Comparison of ENCODE assay signal across 1 cellular context in the genomic region with DNA sequence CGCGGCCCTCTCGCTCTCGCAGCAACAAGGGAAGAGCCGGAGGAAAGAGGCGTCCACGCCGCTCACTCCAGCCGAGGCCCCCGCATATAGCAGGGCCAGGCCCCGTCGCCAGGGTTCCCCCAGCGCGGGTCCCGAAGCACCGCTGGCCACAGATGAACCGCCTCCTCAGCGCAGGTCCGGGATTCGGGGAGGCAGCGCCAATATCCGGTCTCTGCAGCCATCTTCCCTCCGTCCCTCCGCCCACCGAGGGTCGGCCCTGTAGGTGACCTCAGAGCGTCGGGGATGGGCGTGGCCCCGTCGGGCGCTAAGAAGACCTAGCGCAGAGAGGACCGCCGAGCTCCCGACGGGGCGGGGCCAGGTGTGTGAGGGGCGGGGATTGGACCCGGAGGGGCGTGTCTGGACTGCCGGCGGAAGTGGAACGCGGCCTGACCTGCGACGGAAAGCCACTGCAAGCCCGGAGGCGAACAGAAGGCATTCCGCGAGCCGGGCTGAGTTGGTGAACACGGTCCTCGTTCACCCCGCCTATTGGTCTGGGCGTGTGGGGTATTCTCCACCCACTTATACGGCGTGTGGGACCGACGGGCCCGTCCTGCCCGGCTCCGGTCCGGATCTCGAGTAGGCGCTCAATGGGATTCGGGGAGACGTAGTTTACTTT.
A peak's percentile ranks its signal among the peaks of the same experiment; 100 is the strongest.
TF ChIP-seq lines count a peak whose summit lies in the region.

No MANE protein-coding gene starts in this region.

TF ChIP-seq in HepG2, 621 proteins besides CTCF, POLR2A, EP300 and RAD21 (continued from another document):
- TF ChIP-seq TFAP4 (IDR thresholded peaks at IDR 0.05; ENCODE audit: borderline replicate concordance, low read depth) (0 out of 2 replicates have a peak, but pooled peaks have one; percentile 2), ZNF761 (CRISPR knock-in tag; conservative IDR thresholded peaks at IDR 0.05) (0 out of 2 replicates have a peak, but pooled peaks have one; percentile 49), ZNF878 (CRISPR knock-in tag; IDR thresholded peaks at IDR 0.05) (peak; percentile 71; the same call in 1 of the 2 replicates)
